2 cellular contexts compared by ENCODE assay signal in the genomic region with DNA sequence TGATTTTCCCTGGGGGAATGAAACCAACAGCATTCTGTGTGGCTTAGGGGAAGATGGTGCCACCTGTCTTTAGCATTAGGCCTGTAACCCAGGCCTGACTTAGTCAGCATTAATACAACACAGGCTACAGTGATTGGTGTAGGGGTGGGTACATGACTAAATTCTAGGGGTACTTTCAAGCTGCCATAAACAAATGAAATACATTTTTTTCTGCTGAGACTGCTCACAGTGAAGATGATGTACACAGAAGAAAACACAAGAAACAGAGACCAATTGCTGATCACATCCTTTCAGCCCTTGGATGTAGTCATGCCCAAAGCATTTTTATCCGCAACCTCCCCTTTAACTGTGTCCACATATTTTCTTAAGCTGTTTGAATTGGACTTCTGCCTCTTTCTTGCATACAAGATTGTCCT.
A peak's percentile ranks its signal among the peaks of the same experiment; 100 is the strongest.
TF ChIP-seq lines count a peak whose summit lies in the region.

No MANE protein-coding gene starts in this region.

TF ChIP-seq in SK-N-SH, 30 proteins besides CTCF, POLR2A, EP300 and RAD21 (continued from another document):
- TF ChIP-seq, protein P1, sequence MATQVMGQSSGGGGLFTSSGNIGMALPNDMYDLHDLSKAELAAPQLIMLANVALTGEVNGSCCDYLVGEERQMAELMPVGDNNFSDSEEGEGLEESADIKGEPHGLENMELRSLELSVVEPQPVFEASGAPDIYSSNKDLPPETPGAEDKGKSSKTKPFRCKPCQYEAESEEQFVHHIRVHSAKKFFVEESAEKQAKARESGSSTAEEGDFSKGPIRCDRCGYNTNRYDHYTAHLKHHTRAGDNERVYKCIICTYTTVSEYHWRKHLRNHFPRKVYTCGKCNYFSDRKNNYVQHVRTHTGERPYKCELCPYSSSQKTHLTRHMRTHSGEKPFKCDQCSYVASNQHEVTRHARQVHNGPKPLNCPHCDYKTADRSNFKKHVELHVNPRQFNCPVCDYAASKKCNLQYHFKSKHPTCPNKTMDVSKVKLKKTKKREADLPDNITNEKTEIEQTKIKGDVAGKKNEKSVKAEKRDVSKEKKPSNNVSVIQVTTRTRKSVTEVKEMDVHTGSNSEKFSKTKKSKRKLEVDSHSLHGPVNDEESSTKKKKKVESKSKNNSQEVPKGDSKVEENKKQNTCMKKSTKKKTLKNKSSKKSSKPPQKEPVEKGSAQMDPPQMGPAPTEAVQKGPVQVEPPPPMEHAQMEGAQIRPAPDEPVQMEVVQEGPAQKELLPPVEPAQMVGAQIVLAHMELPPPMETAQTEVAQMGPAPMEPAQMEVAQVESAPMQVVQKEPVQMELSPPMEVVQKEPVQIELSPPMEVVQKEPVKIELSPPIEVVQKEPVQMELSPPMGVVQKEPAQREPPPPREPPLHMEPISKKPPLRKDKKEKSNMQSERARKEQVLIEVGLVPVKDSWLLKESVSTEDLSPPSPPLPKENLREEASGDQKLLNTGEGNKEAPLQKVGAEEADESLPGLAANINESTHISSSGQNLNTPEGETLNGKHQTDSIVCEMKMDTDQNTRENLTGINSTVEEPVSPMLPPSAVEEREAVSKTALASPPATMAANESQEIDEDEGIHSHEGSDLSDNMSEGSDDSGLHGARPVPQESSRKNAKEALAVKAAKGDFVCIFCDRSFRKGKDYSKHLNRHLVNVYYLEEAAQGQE (IDR thresholded peaks at IDR 0.05; ENCODE audit: low read depth, low read length) = no peak
- TF ChIP-seq RFX5 (IDR thresholded peaks at IDR 0.05; ENCODE audit: low read length) = no peak
- TF ChIP-seq POLR2AphosphoS5 (IDR thresholded peaks at IDR 0.05; ENCODE audit: low read depth, low read length) = no peak
- TF ChIP-seq, protein P2, sequence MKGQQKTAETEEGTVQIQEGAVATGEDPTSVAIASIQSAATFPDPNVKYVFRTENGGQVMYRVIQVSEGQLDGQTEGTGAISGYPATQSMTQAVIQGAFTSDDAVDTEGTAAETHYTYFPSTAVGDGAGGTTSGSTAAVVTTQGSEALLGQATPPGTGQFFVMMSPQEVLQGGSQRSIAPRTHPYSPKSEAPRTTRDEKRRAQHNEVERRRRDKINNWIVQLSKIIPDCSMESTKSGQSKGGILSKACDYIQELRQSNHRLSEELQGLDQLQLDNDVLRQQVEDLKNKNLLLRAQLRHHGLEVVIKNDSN (IDR thresholded peaks at IDR 0.05; ENCODE audit: borderline replicate concordance, low read depth) = no peak
- peak; percentile 27 for TF ChIP-seq TCF12 (IDR thresholded peaks at IDR 0.05)
- no peak for TF ChIP-seq RXRA (IDR thresholded peaks at IDR 0.05; ENCODE audit: borderline replicate concordance, low read depth)
- no peak for TF ChIP-seq MXI1 (IDR thresholded peaks at IDR 0.05; ENCODE audit: low read depth, low read length)
- no peak for TF ChIP-seq CHD2 (IDR thresholded peaks at IDR 0.05; ENCODE audit: low read length, partially characterized antibody)
- TF ChIP-seq SMC3 (IDR thresholded peaks at IDR 0.05; ENCODE audit: low read depth, low read length) = no peak
- no peak for TF ChIP-seq MAX (IDR thresholded peaks at IDR 0.05; ENCODE audit: low read depth)
- TF ChIP-seq FOXM1 (IDR thresholded peaks at IDR 0.05; ENCODE audit: low read depth) = no peak
- TF ChIP-seq RCOR1 (IDR thresholded peaks at IDR 0.05; ENCODE audit: low read length) = no peak
- no peak for TF ChIP-seq FOXJ3 (CRISPR knock-in tag; IDR thresholded peaks at IDR 0.05)
- no peak for TF ChIP-seq NRF1 (IDR thresholded peaks at IDR 0.05; ENCODE audit: low read depth, low read length)
- TF ChIP-seq TEAD4 (IDR thresholded peaks at IDR 0.05; ENCODE audit: borderline replicate concordance, insufficient read depth) = no peak
- TF ChIP-seq, protein P3, sequence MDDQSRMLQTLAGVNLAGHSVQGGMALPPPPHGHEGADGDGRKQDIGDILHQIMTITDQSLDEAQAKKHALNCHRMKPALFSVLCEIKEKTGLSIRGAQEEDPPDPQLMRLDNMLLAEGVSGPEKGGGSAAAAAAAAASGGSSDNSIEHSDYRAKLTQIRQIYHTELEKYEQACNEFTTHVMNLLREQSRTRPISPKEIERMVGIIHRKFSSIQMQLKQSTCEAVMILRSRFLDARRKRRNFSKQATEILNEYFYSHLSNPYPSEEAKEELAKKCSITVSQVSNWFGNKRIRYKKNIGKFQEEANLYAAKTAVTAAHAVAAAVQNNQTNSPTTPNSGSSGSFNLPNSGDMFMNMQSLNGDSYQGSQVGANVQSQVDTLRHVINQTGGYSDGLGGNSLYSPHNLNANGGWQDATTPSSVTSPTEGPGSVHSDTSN (IDR thresholded peaks at IDR 0.05) = no peak; the same call in 1 of the 2 replicates
- TF ChIP-seq TAF1 (IDR thresholded peaks at IDR 0.05; ENCODE audit: borderline replicate concordance, low read depth, low read length) = no peak
- no peak for TF ChIP-seq MEF2A (IDR thresholded peaks at IDR 0.05; ENCODE audit: borderline replicate concordance, low read depth)
- TF ChIP-seq ELF1 (IDR thresholded peaks at IDR 0.05) = no peak
- no peak for TF ChIP-seq USF2 (IDR thresholded peaks at IDR 0.05; ENCODE audit: borderline replicate concordance, low read depth, low read length)
- peak; percentile 32; the same call in 1 of the 2 replicates for TF ChIP-seq NFIC (IDR thresholded peaks at IDR 0.05; ENCODE audit: borderline replicate concordance)

TF ChIP-seq in SK-N-SH treated with all-trans-retinoic acid at 6 μM for 48 hours, 23 proteins besides CTCF, POLR2A, EP300 and RAD21 (continued from another document):
- TF ChIP-seq, protein P4, sequence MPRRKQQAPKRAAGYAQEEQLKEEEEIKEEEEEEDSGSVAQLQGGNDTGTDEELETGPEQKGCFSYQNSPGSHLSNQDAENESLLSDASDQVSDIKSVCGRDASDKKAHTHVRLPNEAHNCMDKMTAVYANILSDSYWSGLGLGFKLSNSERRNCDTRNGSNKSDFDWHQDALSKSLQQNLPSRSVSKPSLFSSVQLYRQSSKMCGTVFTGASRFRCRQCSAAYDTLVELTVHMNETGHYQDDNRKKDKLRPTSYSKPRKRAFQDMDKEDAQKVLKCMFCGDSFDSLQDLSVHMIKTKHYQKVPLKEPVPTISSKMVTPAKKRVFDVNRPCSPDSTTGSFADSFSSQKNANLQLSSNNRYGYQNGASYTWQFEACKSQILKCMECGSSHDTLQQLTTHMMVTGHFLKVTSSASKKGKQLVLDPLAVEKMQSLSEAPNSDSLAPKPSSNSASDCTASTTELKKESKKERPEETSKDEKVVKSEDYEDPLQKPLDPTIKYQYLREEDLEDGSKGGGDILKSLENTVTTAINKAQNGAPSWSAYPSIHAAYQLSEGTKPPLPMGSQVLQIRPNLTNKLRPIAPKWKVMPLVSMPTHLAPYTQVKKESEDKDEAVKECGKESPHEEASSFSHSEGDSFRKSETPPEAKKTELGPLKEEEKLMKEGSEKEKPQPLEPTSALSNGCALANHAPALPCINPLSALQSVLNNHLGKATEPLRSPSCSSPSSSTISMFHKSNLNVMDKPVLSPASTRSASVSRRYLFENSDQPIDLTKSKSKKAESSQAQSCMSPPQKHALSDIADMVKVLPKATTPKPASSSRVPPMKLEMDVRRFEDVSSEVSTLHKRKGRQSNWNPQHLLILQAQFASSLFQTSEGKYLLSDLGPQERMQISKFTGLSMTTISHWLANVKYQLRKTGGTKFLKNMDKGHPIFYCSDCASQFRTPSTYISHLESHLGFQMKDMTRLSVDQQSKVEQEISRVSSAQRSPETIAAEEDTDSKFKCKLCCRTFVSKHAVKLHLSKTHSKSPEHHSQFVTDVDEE (CRISPR knock-in tag; IDR thresholded peaks at IDR 0.05) = no peak
- TF ChIP-seq, protein P5, sequence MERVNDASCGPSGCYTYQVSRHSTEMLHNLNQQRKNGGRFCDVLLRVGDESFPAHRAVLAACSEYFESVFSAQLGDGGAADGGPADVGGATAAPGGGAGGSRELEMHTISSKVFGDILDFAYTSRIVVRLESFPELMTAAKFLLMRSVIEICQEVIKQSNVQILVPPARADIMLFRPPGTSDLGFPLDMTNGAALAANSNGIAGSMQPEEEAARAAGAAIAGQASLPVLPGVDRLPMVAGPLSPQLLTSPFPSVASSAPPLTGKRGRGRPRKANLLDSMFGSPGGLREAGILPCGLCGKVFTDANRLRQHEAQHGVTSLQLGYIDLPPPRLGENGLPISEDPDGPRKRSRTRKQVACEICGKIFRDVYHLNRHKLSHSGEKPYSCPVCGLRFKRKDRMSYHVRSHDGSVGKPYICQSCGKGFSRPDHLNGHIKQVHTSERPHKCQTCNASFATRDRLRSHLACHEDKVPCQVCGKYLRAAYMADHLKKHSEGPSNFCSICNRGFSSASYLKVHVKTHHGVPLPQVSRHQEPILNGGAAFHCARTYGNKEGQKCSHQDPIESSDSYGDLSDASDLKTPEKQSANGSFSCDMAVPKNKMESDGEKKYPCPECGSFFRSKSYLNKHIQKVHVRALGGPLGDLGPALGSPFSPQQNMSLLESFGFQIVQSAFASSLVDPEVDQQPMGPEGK (CRISPR knock-in tag; IDR thresholded peaks at IDR 0.05; ENCODE audit: borderline replicate concordance) = no peak
- no peak for TF ChIP-seq ZFP3 (CRISPR knock-in tag; IDR thresholded peaks at IDR 0.05)
- TF ChIP-seq POU6F1 (CRISPR knock-in tag; IDR thresholded peaks at IDR 0.05; ENCODE audit: borderline replicate concordance, low read depth) = no peak
- TF ChIP-seq, protein P6, sequence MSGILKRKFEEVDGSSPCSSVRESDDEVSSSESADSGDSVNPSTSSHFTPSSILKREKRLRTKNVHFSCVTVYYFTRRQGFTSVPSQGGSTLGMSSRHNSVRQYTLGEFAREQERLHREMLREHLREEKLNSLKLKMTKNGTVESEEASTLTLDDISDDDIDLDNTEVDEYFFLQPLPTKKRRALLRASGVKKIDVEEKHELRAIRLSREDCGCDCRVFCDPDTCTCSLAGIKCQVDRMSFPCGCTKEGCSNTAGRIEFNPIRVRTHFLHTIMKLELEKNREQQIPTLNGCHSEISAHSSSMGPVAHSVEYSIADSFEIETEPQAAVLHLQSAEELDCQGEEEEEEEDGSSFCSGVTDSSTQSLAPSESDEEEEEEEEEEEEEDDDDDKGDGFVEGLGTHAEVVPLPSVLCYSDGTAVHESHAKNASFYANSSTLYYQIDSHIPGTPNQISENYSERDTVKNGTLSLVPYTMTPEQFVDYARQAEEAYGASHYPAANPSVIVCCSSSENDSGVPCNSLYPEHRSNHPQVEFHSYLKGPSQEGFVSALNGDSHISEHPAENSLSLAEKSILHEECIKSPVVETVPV (CRISPR knock-in tag; IDR thresholded peaks at IDR 0.05) = no peak
- no peak for TF ChIP-seq ZNF565 (CRISPR knock-in tag; conservative IDR thresholded peaks at IDR 0.05; ENCODE audit: low read depth)
- no peak for TF ChIP-seq ISL1 (CRISPR knock-in tag; IDR thresholded peaks at IDR 0.05)
- no peak for TF ChIP-seq ZFP30 (CRISPR knock-in tag; IDR thresholded peaks at IDR 0.05)
- TF ChIP-seq RARB (CRISPR knock-in tag; IDR thresholded peaks at IDR 0.05) = no peak
